10 cellular contexts compared by ENCODE assay signal in the genomic region with DNA sequence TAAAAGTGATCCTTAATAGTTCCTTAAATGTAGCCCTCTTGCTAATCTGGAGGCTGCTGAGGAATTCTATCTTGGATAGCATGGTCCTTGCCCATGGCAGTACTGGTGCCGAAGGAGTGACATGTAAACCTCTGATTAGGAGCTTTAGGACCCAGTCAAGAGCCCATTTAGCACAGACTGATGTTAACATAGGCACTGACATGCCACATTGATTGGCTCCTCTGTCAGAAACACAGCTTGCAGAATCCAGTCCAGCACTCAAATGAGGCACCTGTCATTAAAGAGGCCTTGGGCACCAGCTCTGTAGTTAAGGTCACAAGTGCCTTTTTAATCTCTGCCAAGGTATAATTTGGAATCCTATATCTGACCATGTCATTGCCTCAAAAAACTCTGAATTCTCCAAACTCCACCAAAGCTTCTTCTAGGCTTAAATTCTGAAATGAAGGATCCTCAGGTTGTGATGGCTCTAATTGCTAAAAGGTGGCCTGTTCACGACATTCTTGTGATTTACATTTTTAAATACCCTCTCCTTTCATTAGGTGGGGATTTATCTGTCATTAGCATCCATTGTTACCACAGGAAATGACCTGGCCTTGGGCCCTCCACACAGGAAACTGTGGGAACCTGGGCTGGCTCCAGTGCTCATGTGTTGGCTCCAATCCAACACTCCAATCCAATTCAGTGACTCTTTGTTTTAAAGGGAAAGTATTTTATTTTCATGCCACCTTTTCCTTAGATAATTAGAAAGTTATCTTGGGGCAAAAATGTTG. TPM values are rescaled to one million over a fixed set of nuclear protein-coding genes. Genes with fewer than 3 reads are reported as not detected.
DNase-seq lines count a peak whose midpoint lies in the region; ATAC-seq and TF ChIP-seq lines count a peak whose summit lies in the region.
"Had no signal": no experiment of that assay in that cellular context is flagged by ENCODE, and none has a peak within 500 bp of the region (broad histone marks: within the 10 kb centered on the region; RNA-seq: fewer than 3 reads in every experiment).

No MANE protein-coding gene starts in this region.

- H3K9ac ChIP-seq in HUES64 (ENCODE audit: low read depth, low read length): no peak overlapping the region

- peak; percentile 29 for DNase-seq in AG20443 (ENCODE audit: low spot score)
- DNase-seq in RKO (ENCODE audit: low spot score): peak; percentile 62
- DNase-seq in glomerular visceral epithelial cell (ENCODE audit: extremely low spot score): peak; percentile 83
- DNase-seq in putamen (ENCODE audit: low spot score): no peak
- DNase-seq in glutamatergic neuron: no peak
- DNase-seq: cerebellar nuclear complex had no signal

- no peaks in the 10 kb centered on the region for H3K4me1 Mint-ChIP-seq in glutamatergic neuron (ENCODE audit: low read depth, unreplicated experiment)

- no peaks in the 10 kb centered on the region for H3K27me3 ChIP-seq in HUES64 (ENCODE audit: insufficient read depth, low read length)

- H3K4me3 ChIP-seq in HUES64 (ENCODE audit: low read length): no peak overlapping the region

- no peak overlapping the region for H3K27ac Mint-ChIP-seq in glutamatergic neuron (ENCODE audit: unreplicated experiment)

- H3K27me3 Mint-ChIP-seq in glutamatergic neuron (ENCODE audit: unreplicated experiment): peaks cover 3% of the 10 kb centered on the region

- H3K36me3 Mint-ChIP-seq in glutamatergic neuron (ENCODE audit: unreplicated experiment): no peaks in the 10 kb centered on the region

- peaks cover 15% of the 10 kb centered on the region for H3K4me1 ChIP-seq in HUES64 (ENCODE audit: insufficient read depth, low read length)

- H3K27ac ChIP-seq in HUES64 (ENCODE audit: low read depth, low read length): peak overlapping the region; percentile 50; the same call in 1 of the 2 replicates

- H3K9me3 Mint-ChIP-seq in glutamatergic neuron (ENCODE audit: unreplicated experiment): peaks cover 2% of the 10 kb centered on the region
- H3K9me3 Mint-ChIP-seq: neural crest cell had no signal

- no peak for TF ChIP-seq CTCF in glutamatergic neuron (IDR thresholded peaks at IDR 0.05; ENCODE audit: partially characterized antibody, unreplicated experiment)

- no peaks in the 10 kb centered on the region for H3K36me3 ChIP-seq in HUES64 (ENCODE audit: insufficient read depth, low read length)

- 87% methylated on average over 1 of the region's 2 CpGs for WGBS in HUES64

- no peaks in the 10 kb centered on the region for H3K9me3 ChIP-seq in HUES64 (ENCODE audit: insufficient read depth, low read depth, low read length)

- no peak for ATAC-seq in HG03469 (IDR thresholded peaks at IDR 0.05; ENCODE audit: unreplicated experiment)
- ATAC-seq in GM21786 (IDR thresholded peaks at IDR 0.05; ENCODE audit: unreplicated experiment): no peak

- no peak overlapping the region for H3K4me3 Mint-ChIP-seq in glutamatergic neuron (ENCODE audit: unreplicated experiment)
- H3K4me3 Mint-ChIP-seq: neural crest cell had no signal

RNA-seq across cellular contexts. Expression of gene RNF7, which starts 57.3 kb away (rescaled TPM):
- polyA plus RNA-seq in HUES64 (2013, experiment 1 of 2): 103 TPM
- polyA plus RNA-seq in HUES64 (2013, experiment 2 of 2): 110 TPM
- total RNA-seq in glutamatergic neuron (ENCODE audit: unreplicated experiment): 95.0 TPM

Comparison
In these comparisons a context has a peak if more than half of its experiments do, and no peak if none do; other contexts are left out.
1. DNase-seq: peak in AG20443 (single experiment), RKO (single experiment) and glomerular visceral epithelial cell (single experiment); none in putamen (single experiment) and glutamatergic neuron (single experiment).